Comparison of ENCODE assay signal across 9 cellular contexts in the genomic region with DNA sequence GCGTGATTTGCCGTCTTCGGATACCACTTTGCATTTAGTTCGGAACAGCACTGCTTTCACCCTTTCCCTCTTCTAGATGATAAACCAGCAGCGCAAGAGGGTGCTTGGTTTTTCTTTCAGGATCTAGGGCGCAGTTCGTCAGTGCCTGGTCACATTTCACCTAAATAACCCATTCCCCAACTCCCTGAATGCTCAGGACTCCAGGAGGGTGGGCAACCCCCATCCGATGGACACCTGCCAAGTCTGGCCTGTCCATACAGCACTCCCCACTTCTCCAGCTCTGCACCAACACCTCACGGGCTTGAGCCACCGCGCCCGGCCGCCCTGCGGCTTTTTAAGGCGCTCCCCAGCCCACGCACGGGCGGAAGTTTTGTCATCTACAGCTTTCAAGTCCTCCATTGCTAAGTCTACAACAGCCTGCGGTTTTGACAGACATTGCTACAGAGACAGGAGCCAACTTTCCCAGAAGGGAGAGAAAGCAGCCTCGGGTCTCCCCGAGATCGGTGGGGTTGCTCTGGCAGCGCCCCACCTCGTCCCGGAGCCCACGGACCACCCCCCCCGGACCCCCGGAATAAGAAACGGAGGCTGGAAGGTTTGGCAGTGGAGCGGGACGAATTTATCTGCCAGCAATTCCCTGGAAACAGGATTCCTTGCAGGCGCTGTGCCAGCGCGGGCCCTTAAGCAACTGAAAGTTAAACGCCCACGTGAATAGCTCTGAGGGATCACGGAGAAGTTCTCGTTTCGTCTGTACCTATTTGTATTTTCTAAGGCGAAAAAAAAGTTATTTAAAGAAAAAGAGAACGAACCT. TPM values are rescaled to one million over a fixed set of nuclear protein-coding genes. Genes with fewer than 3 reads are reported as not detected.
DNase-seq lines count a peak whose midpoint lies in the region; ATAC-seq and TF ChIP-seq lines count a peak whose summit lies in the region.
"Had no signal": no experiment of that assay in that cellular context is flagged by ENCODE, and none has a peak within 500 bp of the region (broad histone marks: within the 10 kb centered on the region; RNA-seq: fewer than 3 reads in every experiment).

No MANE protein-coding gene starts in this region.

- intact Hi-C loops in PC-9 (cut with micrococcal nuclease; ENCODE audit: unreplicated experiment) = no loop called here

- peak overlapping the region; percentile 73 for H3K4me2 ChIP-seq in parathyroid adenoma (ENCODE audit: low read length)
- H3K4me2 ChIP-seq in PC-9 = no peak overlapping the region

- H3K9me2 ChIP-seq in PC-9 (ENCODE audit: insufficient read depth) = no peaks in the 10 kb centered on the region

- H3K4me3 Mint-ChIP-seq in activated T-cell treated with anti-CD3 and anti-CD28 coated beads, Interleukin-2, amount 50 U/mL, for 24 hours = peak overlapping the region; percentile 83

- DNase-seq in NCI-H226 (peak; percentile 68), fibroblast of the aortic adventitia (ENCODE audit: low read depth) (peak; percentile 61), tibial nerve (ENCODE audit: low spot score in 2 of 2) (peak in 1 of 2 donors; percentile 15), T1000 (lab: John Stamatoyannopoulos, UW) (no peak), PC-9 (no peak)
- peak; percentile 89 for DNase-seq in activated T-cell treated with anti-CD3 and anti-CD28 coated beads, Interleukin-2, amount 50 U/mL, for 24 hours

- H3K4me3 ChIP-seq in fibroblast of the aortic adventitia (ENCODE audit: low read depth, low read length) (peak overlapping the region; percentile 69), parathyroid adenoma (ENCODE audit: low read depth, low read length) (peak overlapping the region; percentile 50), tibial nerve (peak overlapping the region; percentile 32 to 64 (median 49)), PC-9 (no peak overlapping the region)

- POLR2A ChIA-PET in PC-9 (lab: Charles Lee; ENCODE audit: unreplicated experiment) = no interaction called here

- ATAC-seq in GM18511 (IDR thresholded peaks at IDR 0.05; ENCODE audit: unreplicated experiment) = peak; percentile 75

- H3K9me3 ChIP-seq in parathyroid adenoma (ENCODE audit: control insufficient read depth, low read length) (no peaks in the 10 kb centered on the region), tibial nerve (peaks cover 0 to 11% (median 0%) of the 10 kb centered on the region in 4 donors), PC-9 (ENCODE audit: insufficient read depth, low read depth) (no peaks in the 10 kb centered on the region)

- H3K4me1 Mint-ChIP-seq in activated T-cell treated with anti-CD3 and anti-CD28 coated beads, Interleukin-2, amount 50 U/mL, for 24 hours (ENCODE audit: low read depth) = peaks cover 52% of the 10 kb centered on the region

- no peaks in the 10 kb centered on the region for H3F3A ChIP-seq in PC-9 (ENCODE audit: insufficient read depth, low read depth)

- CTCF ChIA-PET in PC-9 (lab: Charles Lee) = no interaction called here

- H3K79me2 ChIP-seq in parathyroid adenoma (no peaks in the 10 kb centered on the region), PC-9 (ENCODE audit: low read depth) (no peaks in the 10 kb centered on the region)

- 7 to 10% methylated on average over 41 of the region's 41 CpGs for WGBS in tibial nerve, 2 donors

- no peak overlapping the region for H3K27ac ChIP-seq in parathyroid adenoma
- peak overlapping the region in 2 of 4 donors; percentile 53 to 60 for H3K27ac ChIP-seq in tibial nerve
- H3K27ac ChIP-seq in PC-9 = no peak overlapping the region
- H3K27ac ChIP-seq: VCaP had no signal

- H3K9me3 Mint-ChIP-seq in activated T-cell treated with anti-CD3 and anti-CD28 coated beads, Interleukin-2, amount 50 U/mL, for 24 hours = peaks cover 21% of the 10 kb centered on the region

- H2AFZ ChIP-seq in parathyroid adenoma (peak overlapping the region; percentile 52), PC-9 (no peak overlapping the region)

- H3K27ac Mint-ChIP-seq in activated T-cell treated with anti-CD3 and anti-CD28 coated beads, Interleukin-2, amount 50 U/mL, for 24 hours = peak overlapping the region; percentile 97

- H3K27me3 Mint-ChIP-seq in activated T-cell treated with anti-CD3 and anti-CD28 coated beads, Interleukin-2, amount 50 U/mL, for 24 hours = no peaks in the 10 kb centered on the region

- no peak overlapping the region for H3K9ac ChIP-seq in parathyroid adenoma

- H3K27me3 ChIP-seq in parathyroid adenoma (ENCODE audit: control insufficient read depth, insufficient read depth, low read length) (peaks cover 9% of the 10 kb centered on the region), tibial nerve (peaks cover 3 to 54% of the 10 kb centered on the region in 2 donors), PC-9 (ENCODE audit: insufficient read depth, low read depth) (peaks cover 65% of the 10 kb centered on the region)

- TF ChIP-seq POLR2A in tibial nerve (IDR thresholded peaks at IDR 0.05) = no peak

- H3K4me1 ChIP-seq in parathyroid adenoma (peaks cover 4% of the 10 kb centered on the region), tibial nerve (peaks cover 0 to 27% (median 5%) of the 10 kb centered on the region in 4 donors), PC-9 (replicated peaks; ENCODE audit: insufficient read depth) (no peaks in the 10 kb centered on the region)

- TF ChIP-seq CTCF in fibroblast of the aortic adventitia (IDR thresholded peaks at IDR 0.05; ENCODE audit: insufficient read depth, low read length) = no peak
- TF ChIP-seq CTCF in parathyroid adenoma (IDR thresholded peaks at IDR 0.05) = no peak
- TF ChIP-seq CTCF in tibial nerve (IDR thresholded peaks at IDR 0.05) = no peak
- no peak for TF ChIP-seq CTCF in PC-9 (conservative IDR thresholded peaks at IDR 0.05)

- peaks cover 86% of the 10 kb centered on the region for H3K36me3 Mint-ChIP-seq in activated T-cell treated with anti-CD3 and anti-CD28 coated beads, Interleukin-2, amount 50 U/mL, for 24 hours (ENCODE audit: low read depth)

- peak in 1 of 2 donors; percentile 6 for TF ChIP-seq EP300 in tibial nerve (IDR thresholded peaks at IDR 0.05)

- BruUV-seq in PC-9 (replicated peaks; lab: Mats Ljungman, UMichigan) = no TSS peak

- H3K36me3 ChIP-seq in parathyroid adenoma (ENCODE audit: control insufficient read depth, insufficient read depth, low read length) (no peaks in the 10 kb centered on the region), tibial nerve (no peaks in the 10 kb centered on the region), PC-9 (ENCODE audit: low read depth) (no peaks in the 10 kb centered on the region)

- H4K20me1 ChIP-seq in PC-9 (ENCODE audit: insufficient read depth) = no peaks in the 10 kb centered on the region

RNA-seq across cellular contexts. Expression of gene SLFN13, which starts 38.6 kb away (rescaled TPM):
- 1.4 and 1.7 TPM in 2 replicates for total RNA-seq in fibroblast of the aortic adventitia (ENCODE audit: low replicate concordance)
- 10 to 100 TPM in 1 of 4 donors, 1 to 10 TPM in 3; 2.3 to 23.6 (median 4.9) TPM for total RNA-seq in tibial nerve
- total RNA-seq in PC-9 (2021) = 22.1 and 38.5 TPM in 2 replicates

RNA-seq across cellular contexts. Expression of gene SLFN12L, which starts 50.4 kb away (rescaled TPM):
- 0.18 TPM in 1 of 2 replicates, not detected in the other for total RNA-seq in fibroblast of the aortic adventitia (ENCODE audit: low replicate concordance)
- 1 to 10 TPM; 1.2 to 2.0 (median 1.4) TPM for total RNA-seq in tibial nerve
- total RNA-seq in PC-9 (2021) = not detected in 2 replicates

RNA-seq across cellular contexts. Expression of gene SLFN12, which starts 54.8 kb away (rescaled TPM):
- total RNA-seq in fibroblast of the aortic adventitia (ENCODE audit: low replicate concordance) (24.0 and 58.1 TPM in 2 replicates), tibial nerve (10 to 100 TPM; 11.6 to 20.1 (median 15.9) TPM), PC-9 (2021) (9.7 and 14.3 TPM in 2 replicates)

Comparison
In these comparisons a context has a peak if more than half of its experiments do, and no peak if none do; other contexts are left out.
1. DNase-seq: peak in NCI-H226 (single experiment), activated T-cell treated with anti-CD3 and anti-CD28 coated beads, Interleukin-2, amount 50 U/mL, for 24 hours (single experiment) and fibroblast of the aortic adventitia (single experiment); none in T1000 (single experiment) and PC-9 (0 of 2).